ENCODE assay signal across 8 cellular contexts in genomic region chr20:44384423-44385027, GRCh38.
DNase-seq lines count a peak whose midpoint lies in the region; ATAC-seq lines count a peak whose summit lies in the region.

No MANE protein-coding gene starts in this region.

- no peak overlapping the region for H3K4me3 Mint-ChIP-seq in effector memory CD8-positive, alpha-beta T cell

- H3K9me3 Mint-ChIP-seq in effector memory CD8-positive, alpha-beta T cell: no peaks in the 10 kb centered on the region

- ATAC-seq in HG03139 (IDR thresholded peaks at IDR 0.05; ENCODE audit: unreplicated experiment) (peak; percentile 51), GM21619 (IDR thresholded peaks at IDR 0.05; ENCODE audit: unreplicated experiment) (no peak)
- peak; percentile 79 for ATAC-seq in effector memory CD8-positive, alpha-beta T cell (replicated peaks)

- peaks cover 2% of the 10 kb centered on the region for H3K36me3 Mint-ChIP-seq in effector memory CD8-positive, alpha-beta T cell (ENCODE audit: insufficient read depth)

- peaks cover 35 to 62% of the 10 kb centered on the region in 2 donors for H3K27me3 Mint-ChIP-seq in effector memory CD8-positive, alpha-beta T cell

- H3K27ac Mint-ChIP-seq in effector memory CD8-positive, alpha-beta T cell: no peak overlapping the region

- H3K4me1 Mint-ChIP-seq in effector memory CD8-positive, alpha-beta T cell (ENCODE audit: low read depth in 2 of 2): peaks cover 4 to 13% of the 10 kb centered on the region in 2 donors

- DNase-seq in COLO829 (ENCODE audit: low spot score) (peak; percentile 56), NCI-H82 (lab: John Stamatoyannopoulos, UW) (peak; percentile 83), midbrain (lab: John Stamatoyannopoulos, UW) (peak; percentile 44)
- DNase-seq in activated CD8-positive, alpha-beta memory T cell treated with anti-CD3 and anti-CD28 coated beads for 1 hour (ENCODE audit: extremely low read depth in 1 of 2, low read depth in 1 of 2): peak; percentile 58 to 82
- peak; percentile 78 to 84 (median 82) for DNase-seq in effector memory CD8-positive, alpha-beta T cell
- DNase-seq in stimulated activated CD8-positive, alpha-beta memory T cell treated with anti-CD3 and anti-CD28 coated beads, Interleukin-4, amount 100 ng/mL, for 4 hours (ENCODE audit: low read depth in 2 of 2, low spot score in 1 of 2): peak; percentile 63 to 82
